11 cellular contexts compared by ENCODE assay signal in genomic region chr20:63700199-63701050, GRCh38. TPM values are rescaled to one million over a fixed set of nuclear protein-coding genes. Genes with fewer than 3 reads are reported as not detected.
DNase-seq lines count a peak whose midpoint lies in the region; ATAC-seq and TF ChIP-seq lines count a peak whose summit lies in the region.
"Had no signal": no experiment of that assay in that cellular context is flagged by ENCODE, and none has a peak within 500 bp of the region (broad histone marks: within the 10 kb centered on the region; RNA-seq: fewer than 3 reads in every experiment).

No MANE protein-coding gene starts in this region.

- intact Hi-C loops in sigmoid colon (cut with DNase I), result no loop called here

- no peak overlapping the region for H3K4me3 ChIP-seq in sigmoid colon

- ATAC-seq in GM19463 (IDR thresholded peaks at IDR 0.05; ENCODE audit: unreplicated experiment), result no peak
- ATAC-seq in HG02840 (IDR thresholded peaks at IDR 0.05; ENCODE audit: low FRiP score, unreplicated experiment), result no peak

- WGBS in sigmoid colon, 2 donors, result 92% methylated on average over 43 of the region's 43 CpGs

- no peaks in the 10 kb centered on the region for H3K9me3 ChIP-seq in sigmoid colon

- H3K36me3 ChIP-seq in sigmoid colon, result peaks cover 0 to 35% (median 4%) of the 10 kb centered on the region in 4 donors

- H3K4me1 ChIP-seq in sigmoid colon, result peaks cover 0 to 43% (median 37%) of the 10 kb centered on the region in 4 donors

- no peak for TF ChIP-seq CTCF in sigmoid colon (IDR thresholded peaks at IDR 0.05)

- DNase-seq in activated CD4-positive, alpha-beta T cell treated with anti-CD3 and anti-CD28 coated beads for 48 hours, result peak; percentile 8
- DNase-seq in activated CD4-positive, alpha-beta T cell treated with anti-CD3 and anti-CD28 coated beads, Interleukin-2, amount 50 U/mL, for 4 hours, result no peak
- peak; percentile 12 for DNase-seq in HuH-7 (ENCODE audit: low spot score)
- no peak for DNase-seq in epithelial cell of prostate (ENCODE audit: low read depth, low spot score)
- peak; percentile 66 for DNase-seq in sigmoid colon
- DNase-seq in middle frontal gyrus (ENCODE audit: extremely low spot score, low spot score), result no peak
- DNase-seq: KG1, NCI-H2171 had no signal

- H3K27me3 ChIP-seq in sigmoid colon, result no peaks in the 10 kb centered on the region

- H3K27ac ChIP-seq in epithelial cell of prostate, result peak overlapping the region; percentile 90
- H3K27ac ChIP-seq in sigmoid colon, result peak overlapping the region in 3 of 4 donors; percentile 56 to 69 (median 57)

- TF ChIP-seq POLR2A in sigmoid colon (IDR thresholded peaks at IDR 0.05), result no peak

- no peak for TF ChIP-seq EP300 in sigmoid colon (IDR thresholded peaks at IDR 0.05)

RNA-seq across cellular contexts. Expression of gene TNFRSF6B, which starts 4.0 kb away (rescaled TPM):
- 10 to 100 TPM in 1 of 4 donors, 1 to 10 TPM in 3; 1.8 to 45.5 (median 4.2) TPM for total RNA-seq in sigmoid colon
- polyA plus RNA-seq in sigmoid colon, result 100 to 1,000 TPM in 1 of 3 donors, 1 to 10 TPM in 2; 1.2 to 186 (median 4.8) TPM
- total RNA-seq: mesothelial cell of epicardium had no signal

RNA-seq across cellular contexts. Expression of gene ARFRP1, which starts 7.4 kb away (rescaled TPM):
- total RNA-seq in sigmoid colon, result 10 to 100 TPM; 26.8 to 38.7 (median 28.8) TPM
- 10 to 100 TPM; 39.1 to 70.2 (median 45.6) TPM for polyA plus RNA-seq in sigmoid colon

RNA-seq across cellular contexts. Expression of gene ZGPAT, which starts 7.4 kb away (rescaled TPM):
- total RNA-seq in sigmoid colon, result 10 to 100 TPM; 18.5 to 22.5 (median 19.6) TPM
- 10 to 100 TPM; 24.0 to 44.9 (median 30.5) TPM for polyA plus RNA-seq in sigmoid colon

RNA-seq across cellular contexts. Expression of gene LIME1, which starts 36.0 kb away (rescaled TPM):
- 1 to 10 TPM; 4.6 to 7.8 (median 6.4) TPM for total RNA-seq in sigmoid colon
- 10 to 100 TPM in 1 of 3 donors, 1 to 10 TPM in 1, not detected in 1; 4.8 to 35.3 TPM for polyA plus RNA-seq in sigmoid colon

RNA-seq across cellular contexts. Expression of gene SLC2A4RG, which starts 39.2 kb away (rescaled TPM):
- 10 to 100 TPM; 25.2 to 78.2 (median 54.5) TPM for total RNA-seq in sigmoid colon
- polyA plus RNA-seq in sigmoid colon, result 10 to 100 TPM; 19.7 to 33.0 (median 33.0) TPM

Comparison
In these comparisons a context has a peak if more than half of its experiments do, and no peak if none do; other contexts are left out.
1. DNase-seq: peak in activated CD4-positive, alpha-beta T cell treated with anti-CD3 and anti-CD28 coated beads for 48 hours (single experiment), HuH-7 (single experiment) and sigmoid colon (single experiment); none in activated CD4-positive, alpha-beta T cell treated with anti-CD3 and anti-CD28 coated beads, Interleukin-2, amount 50 U/mL, for 4 hours (0 of 2), epithelial cell of prostate (single experiment) and middle frontal gyrus (single experiment).